In genomic region chr11:102453286-102453797, GRCh38 we compare ENCODE assay signal across 8 cellular contexts.
DNase-seq lines count a peak whose midpoint lies in the region; ATAC-seq lines count a peak whose summit lies in the region.

No MANE protein-coding gene starts in this region.

- H3K4me3 Mint-ChIP-seq in activated naive CD4-positive, alpha-beta T cell treated with anti-CD3 and anti-CD28 coated beads, Interleukin-2, amount 50 U/mL, for 24 hours: peak overlapping the region; percentile 94

- H3K36me3 ChIP-seq in BLaER1 (peaks cover 5% of the 10 kb centered on the region), HUES48 (ENCODE audit: control insufficient read depth, insufficient read depth, low read length) (peaks cover 4% of the 10 kb centered on the region; the same call in 1 of the 2 replicates), iPS-15b (ENCODE audit: control insufficient read depth, insufficient read depth, low read length) (no peaks in the 10 kb centered on the region)

- no peaks in the 10 kb centered on the region for H3K9me3 ChIP-seq in BLaER1
- no peaks in the 10 kb centered on the region for H3K9me3 ChIP-seq in HUES48 (ENCODE audit: control insufficient read depth, insufficient read depth, low read length)
- H3K9me3 ChIP-seq in iPS-15b (ENCODE audit: control insufficient read depth, insufficient read depth, low read length): no peaks in the 10 kb centered on the region

- H3K27me3 Mint-ChIP-seq in activated naive CD4-positive, alpha-beta T cell treated with anti-CD3 and anti-CD28 coated beads, Interleukin-2, amount 50 U/mL, for 24 hours: no peaks in the 10 kb centered on the region

- H3K4me1 ChIP-seq in BLaER1 (peaks cover 63% of the 10 kb centered on the region), HUES48 (ENCODE audit: control insufficient read depth, insufficient read depth, low read length) (peaks cover 42% of the 10 kb centered on the region), iPS-15b (ENCODE audit: control insufficient read depth, insufficient read depth, low read length) (peaks cover 30% of the 10 kb centered on the region)

- peak overlapping the region; percentile 86 for H3K4me2 ChIP-seq in BLaER1

- H3K4me3 ChIP-seq in BLaER1: peak overlapping the region; percentile 94
- peak overlapping the region; percentile 85 for H3K4me3 ChIP-seq in HUES48 (ENCODE audit: low read depth, low read length)
- H3K4me3 ChIP-seq in iPS-15b (ENCODE audit: low read depth, low read length): peak overlapping the region; percentile 81

- peak; percentile 55 for DNase-seq in stimulated activated CD4-positive, alpha-beta T cell treated with anti-CD3 and anti-CD28 coated beads, Interleukin-2, amount 100 ng/mL, for 4 hours (ENCODE audit: low read depth)
- DNase-seq in T1000 (lab: John Stamatoyannopoulos, UW) (no peak), NCI-H446 (lab: John Stamatoyannopoulos, UW) (no peak)

- ATAC-seq in GM19035 (IDR thresholded peaks at IDR 0.05; ENCODE audit: unreplicated experiment): no peak

- H3K9me3 Mint-ChIP-seq in activated naive CD4-positive, alpha-beta T cell treated with anti-CD3 and anti-CD28 coated beads, Interleukin-2, amount 50 U/mL, for 24 hours: no peaks in the 10 kb centered on the region

- no peaks in the 10 kb centered on the region for H3K27me3 ChIP-seq in BLaER1
- peaks cover 42% of the 10 kb centered on the region for H3K27me3 ChIP-seq in HUES48 (ENCODE audit: control insufficient read depth, insufficient read depth, low read length)
- peaks cover 37% of the 10 kb centered on the region for H3K27me3 ChIP-seq in iPS-15b (ENCODE audit: control insufficient read depth, insufficient read depth, low read length)

- peaks cover 32% of the 10 kb centered on the region for H4K20me1 ChIP-seq in BLaER1

- H3K27ac ChIP-seq in BLaER1 (peak overlapping the region; percentile 98), HUES48 (ENCODE audit: low read depth, low read length) (peak overlapping the region; percentile 91)

- H3K27ac Mint-ChIP-seq in activated naive CD4-positive, alpha-beta T cell treated with anti-CD3 and anti-CD28 coated beads, Interleukin-2, amount 50 U/mL, for 24 hours: peak overlapping the region; percentile 98

- H3K36me3 Mint-ChIP-seq in activated naive CD4-positive, alpha-beta T cell treated with anti-CD3 and anti-CD28 coated beads, Interleukin-2, amount 50 U/mL, for 24 hours: peaks cover 2% of the 10 kb centered on the region

- H3K9ac ChIP-seq in BLaER1 (peak overlapping the region; percentile 97), HUES48 (ENCODE audit: low read depth, low read length) (peak overlapping the region; percentile 59), iPS-15b (ENCODE audit: low read depth, low read length) (no peak overlapping the region)

- peaks cover 77% of the 10 kb centered on the region for H3K4me1 Mint-ChIP-seq in activated naive CD4-positive, alpha-beta T cell treated with anti-CD3 and anti-CD28 coated beads, Interleukin-2, amount 50 U/mL, for 24 hours
